Comparison of ENCODE assay signal across 17 cellular contexts in the genomic region with DNA sequence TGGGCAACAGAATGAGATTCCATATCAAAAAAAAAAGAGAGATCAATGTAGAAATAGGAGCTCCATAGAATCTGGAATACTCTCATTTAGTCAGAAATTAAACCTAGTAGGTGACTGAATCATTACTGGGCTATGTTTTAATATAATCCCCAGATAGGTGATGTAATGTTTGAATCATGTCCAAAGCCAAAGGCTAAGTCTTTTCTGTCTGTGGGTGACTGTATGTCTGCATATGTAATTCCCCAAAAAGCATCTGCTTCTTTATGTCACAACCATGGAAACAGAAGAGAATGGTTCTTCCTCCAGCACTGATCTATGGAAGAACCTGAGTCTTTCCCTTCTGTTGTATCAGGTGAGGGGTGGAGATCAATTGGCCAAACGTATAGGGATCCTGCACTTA. TPM values are rescaled to one million over a fixed set of nuclear protein-coding genes. Genes with fewer than 3 reads are reported as not detected.
DNase-seq lines count a peak whose midpoint lies in the region; ATAC-seq and TF ChIP-seq lines count a peak whose summit lies in the region.
"Had no signal": no experiment of that assay in that cellular context is flagged by ENCODE, and none has a peak within 500 bp of the region (broad histone marks: within the 10 kb centered on the region; RNA-seq: fewer than 3 reads in every experiment).

No MANE protein-coding gene starts in this region.

- no peak for TF ChIP-seq EP300 in SK-N-SH (IDR thresholded peaks at IDR 0.05; ENCODE audit: borderline replicate concordance in 1 of 2, low read depth in 1 of 2, low read length in 1 of 2)

- ATAC-seq in natural killer cell treated with Interleukin-12 subunit alpha and Interleukin-12 subunit beta and Interleukin-15 and Interleukin-18, amount 100 ng/mL, for 72 hours, result no peak

- H3K4me2 ChIP-seq in SK-N-SH, result no peak overlapping the region

- TF ChIP-seq RAD21 in SK-N-SH (IDR thresholded peaks at IDR 0.05; ENCODE audit: low read length), result no peak

- no peak overlapping the region for H3K4me3 Mint-ChIP-seq in natural killer cell treated with Interleukin-12 subunit alpha and Interleukin-12 subunit beta and Interleukin-15 and Interleukin-18, amount 100 ng/mL, for 72 hours
- H3K4me3 Mint-ChIP-seq: activated CD4-positive, alpha-beta memory T cell treated with anti-CD3 and anti-CD28 coated beads for 36 hours had no signal

- POLR2A ChIA-PET in SK-N-SH (lab: Yijun Ruan, JAX), result interaction anchor here (0.7 kb wide), 1 partner anchor 577 kb away, joined by 3 read pairs; no protein-coding TSS in a partner anchor

- no peak overlapping the region for H3K4me3 ChIP-seq in SK-N-SH (ENCODE audit: low read depth in 2 of 2, low read length in 1 of 2)
- H3K4me3 ChIP-seq: coronary artery, HAP-1, heart left ventricle, transverse colon had no signal

- H3K27ac ChIP-seq in SK-N-SH (ENCODE audit: low read depth in 2 of 2, low read length in 1 of 2), result peak overlapping the region in 1 of 2 experiments; percentile 51; a peak in 2 of 4 replicates
- H3K27ac ChIP-seq: coronary artery, heart left ventricle, neutrophil, transverse colon had no signal

- peak overlapping the region; percentile 23; the same call in 1 of the 2 replicates for H3K9ac ChIP-seq in SK-N-SH

- H3K36me3 Mint-ChIP-seq in natural killer cell treated with Interleukin-12 subunit alpha and Interleukin-12 subunit beta and Interleukin-15 and Interleukin-18, amount 100 ng/mL, for 72 hours, result no peaks in the 10 kb centered on the region
- H3K36me3 Mint-ChIP-seq: activated CD4-positive, alpha-beta memory T cell treated with anti-CD3 and anti-CD28 coated beads for 36 hours had no signal

- no peak overlapping the region for H3K27ac Mint-ChIP-seq in natural killer cell treated with Interleukin-12 subunit alpha and Interleukin-12 subunit beta and Interleukin-15 and Interleukin-18, amount 100 ng/mL, for 72 hours
- H3K27ac Mint-ChIP-seq: activated CD4-positive, alpha-beta memory T cell treated with anti-CD3 and anti-CD28 coated beads for 36 hours had no signal

- no peaks in the 10 kb centered on the region for H3F3A ChIP-seq in SK-N-SH (replicated peaks; ENCODE audit: insufficient read depth)

- no peaks in the 10 kb centered on the region for H3K27me3 ChIP-seq in SK-N-SH (ENCODE audit: insufficient read depth)
- H3K27me3 ChIP-seq: transverse colon had no signal

- H3K4me1 Mint-ChIP-seq in natural killer cell treated with Interleukin-12 subunit alpha and Interleukin-12 subunit beta and Interleukin-15 and Interleukin-18, amount 100 ng/mL, for 72 hours (ENCODE audit: low read depth in 2 of 2), result peaks cover 8 to 11% of the 10 kb centered on the region in 2 donors

- H4K20me1 ChIP-seq in SK-N-SH (ENCODE audit: insufficient read depth), result no peaks in the 10 kb centered on the region

- H2AFZ ChIP-seq in SK-N-SH (ENCODE audit: low read depth), result no peak overlapping the region

- peaks cover 0 to 11% of the 10 kb centered on the region in 2 experiments; a peak in 1 of 4 replicates for H3K4me1 ChIP-seq in SK-N-SH (ENCODE audit: control insufficient read depth in 1 of 2, insufficient read depth in 2 of 2, low read depth in 1 of 2, low read length in 1 of 2)

- H3K36me3 ChIP-seq in SK-N-SH (replicated peaks in 1 of 2; ENCODE audit: control insufficient read depth in 1 of 2, insufficient read depth in 2 of 2, low read length in 1 of 2), result no peaks in the 10 kb centered on the region
- H3K36me3 ChIP-seq: HAP-1, heart left ventricle, neutrophil, transverse colon had no signal

- no peaks in the 10 kb centered on the region for H3K9me3 ChIP-seq in SK-N-SH
- H3K9me3 ChIP-seq: HAP-1, heart left ventricle, neutrophil, transverse colon had no signal

- H3K9me2 ChIP-seq in SK-N-SH, result no peaks in the 10 kb centered on the region

- no peaks in the 10 kb centered on the region for H3K79me2 ChIP-seq in SK-N-SH (ENCODE audit: insufficient read depth)

- H3K9me3 Mint-ChIP-seq in natural killer cell treated with Interleukin-12 subunit alpha and Interleukin-12 subunit beta and Interleukin-15 and Interleukin-18, amount 100 ng/mL, for 72 hours, result peaks cover 2% of the 10 kb centered on the region
- H3K9me3 Mint-ChIP-seq: activated CD4-positive, alpha-beta memory T cell treated with anti-CD3 and anti-CD28 coated beads for 36 hours had no signal

- DNase-seq in H4 (ENCODE audit: low spot score), result peak; percentile 15
- no peak for DNase-seq in SK-N-SH
- DNase-seq in fibroblast of peridontal ligament (ENCODE audit: extremely low read depth), result peak; percentile 84
- peak; percentile 74 for DNase-seq in stromal cell of bone marrow (ENCODE audit: low read depth)
- DNase-seq in natural killer cell treated with Interleukin-12 subunit alpha and Interleukin-12 subunit beta and Interleukin-15 and Interleukin-18, amount 100 ng/mL, for 72 hours (ENCODE audit: low spot score), result no peak
- DNase-seq in SHP77 treated with DMSO at 0.1 percent for 48 hours (lab: John Stamatoyannopoulos, UW), result no peak
- DNase-seq in NCI-H1092 treated with DMSO at 0.1 percent for 48 hours (lab: John Stamatoyannopoulos, UW), result no peak
- DNase-seq: activated CD4-positive, alpha-beta memory T cell treated with anti-CD3 and anti-CD28 coated beads for 36 hours; activated naive CD4-positive, alpha-beta T cell; heart left ventricle; NCI-H1048; NCI-H524 treated with DMSO at 0.1 percent for 48 hours; stimulated activated CD4-positive, alpha-beta T cell treated with anti-CD3 and anti-CD28 coated beads, Interleukin-12 subunit alpha, Interleukin-12 subunit beta, amount 100 ng/mL, for 4 hours; transverse colon had no signal

- CTCF ChIA-PET in SK-N-SH (lab: Yijun Ruan, JAX), result no interaction called here

- 44% methylated on average over 1 of the region's 1 CpG for WGBS in SK-N-SH (ENCODE audit: low lambda C conversion rate)

- H3K27me3 Mint-ChIP-seq in natural killer cell treated with Interleukin-12 subunit alpha and Interleukin-12 subunit beta and Interleukin-15 and Interleukin-18, amount 100 ng/mL, for 72 hours, result peaks cover 17 to 46% of the 10 kb centered on the region in 2 donors

- no peak for TF ChIP-seq CTCF in SK-N-SH (IDR thresholded peaks at IDR 0.05)

TF ChIP-seq in SK-N-SH, 30 proteins besides CTCF, POLR2A, EP300 and RAD21:
- TF ChIP-seq FOSL2 (IDR thresholded peaks at IDR 0.05; ENCODE audit: borderline replicate concordance, low read depth) (peak; percentile 27; the same call in 1 of the 2 replicates), NFIC (IDR thresholded peaks at IDR 0.05; ENCODE audit: borderline replicate concordance) (peak; percentile 67; the same call in 1 of the 2 replicates), RXRA (IDR thresholded peaks at IDR 0.05; ENCODE audit: borderline replicate concordance, low read depth) (no peak), JUND (IDR thresholded peaks at IDR 0.05) (0 out of 2 replicates have a peak, but pooled peaks have one; percentile 5), TCF12 (IDR thresholded peaks at IDR 0.05) (peak; percentile 41)

RNA-seq across cellular contexts. Expression of a gene that starts 5.8 kb away (rescaled TPM):
- total RNA-seq in H4 (2014; rRNA removed; shearing (Covaris generic)), result 0.10 TPM in 1 of 2 replicates, not detected in the other
- 0.15 and 0.16 TPM in 2 replicates for polyA plus RNA-seq in SK-N-SH (2012; rRNA removed)
- polyA plus RNA-seq in SK-N-SH (2012; cell fraction: cytosol; rRNA removed), result 0.04 and 0.07 TPM in 2 replicates
- 0.23 and 0.48 TPM in 2 replicates for polyA plus RNA-seq in SK-N-SH (2012; cell fraction: nucleus; rRNA removed)
- not detected for total RNA-seq in natural killer cell treated with Interleukin-12 subunit alpha and Interleukin-12 subunit beta and Interleukin-15 and Interleukin-18, amount 100 ng/mL, for 72 hours
- total RNA-seq: activated CD4-positive, alpha-beta memory T cell treated with anti-CD3 and anti-CD28 coated beads for 36 hours had no signal

Comparison
In these comparisons a context has a peak if more than half of its experiments do, and no peak if none do; other contexts are left out.
1. DNase-seq: peak in H4 (single experiment), fibroblast of peridontal ligament (single experiment) and stromal cell of bone marrow (single experiment); none in SK-N-SH (single experiment), natural killer cell treated with Interleukin-12 subunit alpha and Interleukin-12 subunit beta and Interleukin-15 and Interleukin-18, amount 100 ng/mL, for 72 hours (single experiment), SHP77 treated with DMSO at 0.1 percent for 48 hours (single experiment) and NCI-H1092 treated with DMSO at 0.1 percent for 48 hours (single experiment).